ENCODE assay signal across 1 cellular context in the genomic region with DNA sequence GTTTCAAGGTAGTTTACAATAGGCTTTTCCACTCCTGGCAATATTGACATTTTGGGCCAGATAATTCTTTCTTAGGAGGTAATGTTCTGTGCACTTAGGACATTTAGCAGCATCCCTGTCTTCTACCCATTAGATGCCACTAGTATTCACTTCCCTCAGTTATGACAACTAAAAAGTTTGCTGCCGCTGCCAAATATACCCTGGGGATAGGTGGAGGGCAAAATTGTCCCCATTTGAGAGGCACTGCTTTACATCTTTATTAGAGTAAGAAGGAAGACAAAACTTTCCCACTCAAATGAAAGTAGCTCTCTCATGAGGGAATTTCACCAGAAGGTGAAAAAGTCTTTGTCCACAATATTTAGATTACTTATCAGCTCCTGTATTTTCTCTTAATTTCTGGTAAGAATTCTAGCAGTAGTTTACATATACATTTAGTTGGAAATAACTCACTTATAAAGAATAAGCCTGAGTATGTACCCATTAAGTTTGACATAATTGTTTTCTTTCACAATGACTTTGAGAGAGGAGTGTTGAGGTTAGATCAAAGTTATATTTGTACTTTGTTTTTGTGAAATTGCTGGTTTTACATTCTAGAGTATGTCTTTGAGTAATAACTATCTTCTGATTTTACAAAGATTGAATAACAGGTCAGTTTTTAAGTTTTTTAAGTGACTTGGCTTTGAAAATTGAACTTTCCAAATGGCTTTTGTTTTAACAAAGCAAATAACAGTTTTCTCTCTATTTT.
TF ChIP-seq lines count a peak whose summit lies in the region.

No MANE protein-coding gene starts in this region.

TF ChIP-seq in GM12878, 131 proteins besides CTCF, POLR2A, EP300 and RAD21 (continued from another document and continues in another):
- TF ChIP-seq, protein P1, sequence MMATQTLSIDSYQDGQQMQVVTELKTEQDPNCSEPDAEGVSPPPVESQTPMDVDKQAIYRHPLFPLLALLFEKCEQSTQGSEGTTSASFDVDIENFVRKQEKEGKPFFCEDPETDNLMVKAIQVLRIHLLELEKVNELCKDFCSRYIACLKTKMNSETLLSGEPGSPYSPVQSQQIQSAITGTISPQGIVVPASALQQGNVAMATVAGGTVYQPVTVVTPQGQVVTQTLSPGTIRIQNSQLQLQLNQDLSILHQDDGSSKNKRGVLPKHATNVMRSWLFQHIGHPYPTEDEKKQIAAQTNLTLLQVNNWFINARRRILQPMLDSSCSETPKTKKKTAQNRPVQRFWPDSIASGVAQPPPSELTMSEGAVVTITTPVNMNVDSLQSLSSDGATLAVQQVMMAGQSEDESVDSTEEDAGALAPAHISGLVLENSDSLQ (IDR thresholded peaks at IDR 0.05), result no peak
- TF ChIP-seq NR2C2 (IDR thresholded peaks at IDR 0.05; ENCODE audit: borderline replicate concordance, control insufficient read depth, insufficient read length, low read depth) (no peak), CHD1 (IDR thresholded peaks at IDR 0.05; ENCODE audit: low read depth, low read length) (no peak), POLR2AphosphoS5 (IDR thresholded peaks at IDR 0.05; ENCODE audit: low read length) (no peak), REST (IDR thresholded peaks at IDR 0.05; ENCODE audit: low read depth, low read length) (no peak), E2F4 (IDR thresholded peaks at IDR 0.05; ENCODE audit: low read depth, low read length) (no peak), RBBP5 (conservative IDR thresholded peaks at IDR 0.05) (no peak), ZNF384 (IDR thresholded peaks at IDR 0.05; ENCODE audit: borderline replicate concordance, low read depth, low read length) (no peak), BHLHE40 (IDR thresholded peaks at IDR 0.05; ENCODE audit: borderline replicate concordance in 1 of 2, low read depth in 2 of 2, low read length in 1 of 2) (peak; percentile 62 to 67; a peak in 3 of 4 replicates), NR2F1 (conservative IDR thresholded peaks at IDR 0.05) (peak; percentile 80), POU2F2 (IDR thresholded peaks at IDR 0.05; ENCODE audit: borderline replicate concordance, low read depth, low read length) (no peak), RB1 (IDR thresholded peaks at IDR 0.05; ENCODE audit: borderline replicate concordance) (no peak), FOXK2 (IDR thresholded peaks at IDR 0.05) (no peak), ATF7 (IDR thresholded peaks at IDR 0.05; ENCODE audit: low read depth) (peak; percentile 88), SREBF1 (IDR thresholded peaks at IDR 0.05; ENCODE audit: low read length) (no peak), CEBPB (IDR thresholded peaks at IDR 0.05; ENCODE audit: borderline replicate concordance in 1 of 2, low read depth in 2 of 2, low read length in 2 of 2) (peak in 1 of 2 experiments; percentile 85; a peak in 2 of 4 replicates), BMI1 (IDR thresholded peaks at IDR 0.05; ENCODE audit: borderline replicate concordance) (peak; percentile 87), CHD4 (IDR thresholded peaks at IDR 0.05) (no peak), TCF7 (IDR thresholded peaks at IDR 0.05; ENCODE audit: borderline replicate concordance) (peak; percentile 99), NFXL1 (IDR thresholded peaks at IDR 0.05; ENCODE audit: borderline replicate concordance) (no peak), JUND (IDR thresholded peaks at IDR 0.05; ENCODE audit: low read depth, low read length) (peak; percentile 79; the same call in 1 of the 2 replicates), SIN3A (IDR thresholded peaks at IDR 0.05; ENCODE audit: low read depth, low read length) (no peak), EED (IDR thresholded peaks at IDR 0.05; ENCODE audit: low read depth) (no peak), NFYA (IDR thresholded peaks at IDR 0.05; ENCODE audit: borderline replicate concordance, low read depth, low read length) (no peak), ATF3 (IDR thresholded peaks at IDR 0.05; ENCODE audit: borderline replicate concordance, extremely low read depth, low read depth, low read length) (no peak), CREB1 (IDR thresholded peaks at IDR 0.05; ENCODE audit: low read depth) (no peak; the same call in 1 of the 2 replicates), FOXM1 (IDR thresholded peaks at IDR 0.05; ENCODE audit: low read depth, low read length) (peak; percentile 96), GABPA (IDR thresholded peaks at IDR 0.05; ENCODE audit: low read depth) (peak; percentile 69), HSF1 (IDR thresholded peaks at IDR 0.05; ENCODE audit: low read depth, low read length) (no peak), NBN (IDR thresholded peaks at IDR 0.05) (peak; percentile 52; the same call in 1 of the 2 replicates), GATAD2B (conservative IDR thresholded peaks at IDR 0.05; ENCODE audit: low read depth) (no peak), HCFC1 (IDR thresholded peaks at IDR 0.05; ENCODE audit: low read length) (no peak), SPI1 (IDR thresholded peaks at IDR 0.05; ENCODE audit: borderline replicate concordance, insufficient read depth, low read depth, low read length) (no peak), PRDM15 (CRISPR knock-in tag; IDR thresholded peaks at IDR 0.05) (no peak), MYB (IDR thresholded peaks at IDR 0.05; ENCODE audit: borderline replicate concordance, low read depth, low read length) (no peak), IKZF1 (conservative IDR thresholded peaks at IDR 0.05) (peak; percentile 57), ETV6 (conservative IDR thresholded peaks at IDR 0.05 in 1 of 2, IDR thresholded peaks at IDR 0.05 in 1 of 2; ENCODE audit: borderline replicate concordance in 1 of 2, low read depth in 1 of 2) (no peak), ESRRA (IDR thresholded peaks at IDR 0.05; ENCODE audit: low read length) (no peak), ZNF687 (IDR thresholded peaks at IDR 0.05) (no peak)
- TF ChIP-seq, protein P2, sequence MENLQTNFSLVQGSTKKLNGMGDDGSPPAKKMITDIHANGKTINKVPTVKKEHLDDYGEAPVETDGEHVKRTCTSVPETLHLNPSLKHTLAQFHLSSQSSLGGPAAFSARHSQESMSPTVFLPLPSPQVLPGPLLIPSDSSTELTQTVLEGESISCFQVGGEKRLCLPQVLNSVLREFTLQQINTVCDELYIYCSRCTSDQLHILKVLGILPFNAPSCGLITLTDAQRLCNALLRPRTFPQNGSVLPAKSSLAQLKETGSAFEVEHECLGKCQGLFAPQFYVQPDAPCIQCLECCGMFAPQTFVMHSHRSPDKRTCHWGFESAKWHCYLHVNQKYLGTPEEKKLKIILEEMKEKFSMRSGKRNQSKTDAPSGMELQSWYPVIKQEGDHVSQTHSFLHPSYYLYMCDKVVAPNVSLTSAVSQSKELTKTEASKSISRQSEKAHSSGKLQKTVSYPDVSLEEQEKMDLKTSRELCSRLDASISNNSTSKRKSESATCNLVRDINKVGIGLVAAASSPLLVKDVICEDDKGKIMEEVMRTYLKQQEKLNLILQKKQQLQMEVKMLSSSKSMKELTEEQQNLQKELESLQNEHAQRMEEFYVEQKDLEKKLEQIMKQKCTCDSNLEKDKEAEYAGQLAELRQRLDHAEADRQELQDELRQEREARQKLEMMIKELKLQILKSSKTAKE (IDR thresholded peaks at IDR 0.05; ENCODE audit: low read depth, poor library complexity, severe bottlenecking), result peak; percentile 83
- TF ChIP-seq, protein P3, sequence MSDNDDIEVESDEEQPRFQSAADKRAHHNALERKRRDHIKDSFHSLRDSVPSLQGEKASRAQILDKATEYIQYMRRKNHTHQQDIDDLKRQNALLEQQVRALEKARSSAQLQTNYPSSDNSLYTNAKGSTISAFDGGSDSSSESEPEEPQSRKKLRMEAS (IDR thresholded peaks at IDR 0.05; ENCODE audit: low read depth, low read length), result no peak
